In the genomic region with DNA sequence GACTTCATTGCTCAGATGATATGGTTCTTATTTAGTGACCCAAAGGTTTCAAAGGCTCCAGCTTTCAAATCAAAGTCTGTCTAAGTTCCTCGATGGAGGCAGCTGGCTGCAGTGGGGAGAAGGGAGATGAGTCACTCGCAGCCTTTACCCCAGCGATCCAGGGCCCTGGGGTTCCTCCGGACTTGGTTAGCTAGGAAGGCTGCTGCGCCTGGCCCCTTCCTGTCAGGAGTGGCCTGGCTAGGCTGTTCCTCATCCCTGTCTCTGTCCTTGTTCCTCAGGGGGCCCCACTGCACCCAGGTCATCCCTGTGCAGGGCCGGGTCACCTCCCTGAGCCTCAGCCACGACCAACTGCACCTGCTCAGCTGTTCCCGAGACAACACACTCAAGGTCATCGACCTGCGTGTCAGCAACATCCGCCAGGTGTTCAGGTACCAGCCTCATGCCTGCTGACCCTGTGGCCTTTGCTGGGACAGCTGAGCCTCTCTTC, we compare ENCODE assay signal across 9 cellular contexts. TPM values are rescaled to one million over a fixed set of nuclear protein-coding genes. Genes with fewer than 3 reads are reported as not detected.
DNase-seq lines count a peak whose midpoint lies in the region; ATAC-seq and TF ChIP-seq lines count a peak whose summit lies in the region.
"Had no signal": no experiment of that assay in that cellular context is flagged by ENCODE, and none has a peak within 500 bp of the region (broad histone marks: within the 10 kb centered on the region; RNA-seq: fewer than 3 reads in every experiment).

No MANE protein-coding gene starts in this region.

- no peak for TF ChIP-seq CTCF in CD8-positive, alpha-beta T cell (IDR thresholded peaks at IDR 0.05)
- TF ChIP-seq CTCF in osteocyte (IDR thresholded peaks at IDR 0.05) (no peak), nephron progenitor cell (IDR thresholded peaks at IDR 0.05) (no peak)

- no peaks in the 10 kb centered on the region for H3K27me3 ChIP-seq in CD8-positive, alpha-beta T cell (ENCODE audit: insufficient read depth, low read length)

- no peak overlapping the region for H3K4me3 ChIP-seq in CD8-positive, alpha-beta T cell (ENCODE audit: low read depth, low read length)

- peak; percentile 27 for ATAC-seq in CD8-positive, alpha-beta T cell
- ATAC-seq in central memory CD8-positive, alpha-beta T cell (replicated peaks; ENCODE audit: extremely low read depth, poor library complexity, severe bottlenecking), result no peak

- no peaks in the 10 kb centered on the region for H3K4me1 ChIP-seq in CD8-positive, alpha-beta T cell (ENCODE audit: insufficient read depth, low read length)

- H3K9me3 ChIP-seq in CD8-positive, alpha-beta T cell (ENCODE audit: low read length), result no peaks in the 10 kb centered on the region

- H3K4me3 Mint-ChIP-seq in CD8-positive, alpha-beta T cell, result no peak overlapping the region
- no peak overlapping the region for H3K4me3 Mint-ChIP-seq in central memory CD8-positive, alpha-beta T cell
- H3K4me3 Mint-ChIP-seq in osteocyte (ENCODE audit: unreplicated experiment), result no peak overlapping the region
- H3K4me3 Mint-ChIP-seq in nephron progenitor cell, result no peak overlapping the region

- no peaks in the 10 kb centered on the region for H3K4me1 Mint-ChIP-seq in CD8-positive, alpha-beta T cell (ENCODE audit: low read depth)
- peaks cover 24% of the 10 kb centered on the region for H3K4me1 Mint-ChIP-seq in central memory CD8-positive, alpha-beta T cell
- H3K4me1 Mint-ChIP-seq in osteocyte (ENCODE audit: unreplicated experiment) (peaks cover 12% of the 10 kb centered on the region), nephron progenitor cell (peaks cover 31% of the 10 kb centered on the region)

- H3K9me3 Mint-ChIP-seq in CD8-positive, alpha-beta T cell, result no peaks in the 10 kb centered on the region
- no peaks in the 10 kb centered on the region for H3K9me3 Mint-ChIP-seq in central memory CD8-positive, alpha-beta T cell
- no peaks in the 10 kb centered on the region for H3K9me3 Mint-ChIP-seq in osteocyte (ENCODE audit: unreplicated experiment)
- H3K9me3 Mint-ChIP-seq in nephron progenitor cell, result no peaks in the 10 kb centered on the region

- peaks cover 41% of the 10 kb centered on the region for H3K36me3 Mint-ChIP-seq in CD8-positive, alpha-beta T cell
- peaks cover 29% of the 10 kb centered on the region for H3K36me3 Mint-ChIP-seq in central memory CD8-positive, alpha-beta T cell (ENCODE audit: insufficient read depth)
- H3K36me3 Mint-ChIP-seq in osteocyte (ENCODE audit: unreplicated experiment) (peaks cover 5% of the 10 kb centered on the region), nephron progenitor cell (ENCODE audit: low read depth) (no peaks in the 10 kb centered on the region)

- no peaks in the 10 kb centered on the region for H3K27me3 Mint-ChIP-seq in CD8-positive, alpha-beta T cell (ENCODE audit: low read depth)
- H3K27me3 Mint-ChIP-seq in central memory CD8-positive, alpha-beta T cell, result no peaks in the 10 kb centered on the region
- no peaks in the 10 kb centered on the region for H3K27me3 Mint-ChIP-seq in osteocyte (ENCODE audit: unreplicated experiment)
- H3K27me3 Mint-ChIP-seq in nephron progenitor cell (ENCODE audit: low read depth, poor library complexity), result peaks cover 4% of the 10 kb centered on the region

- DNase-seq in CD8-positive, alpha-beta T cell, result no peak
- DNase-seq in LHCN-M2 (ENCODE audit: low read depth) (peak; percentile 62), osteocyte (ENCODE audit: extremely low spot score, unreplicated experiment) (no peak), NCI-H2196 (lab: John Stamatoyannopoulos, UW; ENCODE audit: unreplicated experiment) (no peak), KBM-7 (no peak), nephron progenitor cell (no peak)
- no peak for DNase-seq in central memory CD8-positive, alpha-beta T cell (ENCODE audit: low spot score in 2 of 2)
- no peak for DNase-seq in activated CD4-positive, alpha-beta T cell treated with anti-CD3 and anti-CD28 coated beads, Interleukin-2, amount 50 U/mL, for 4 hours
- DNase-seq: erythroblast had no signal

- no peak overlapping the region for H3K27ac ChIP-seq in CD8-positive, alpha-beta T cell (ENCODE audit: low read depth, low read length)

- POLR2A ChIA-PET in CD8-positive, alpha-beta T cell (lab: Charles Lee), result interaction anchor here (0.8 to 1.9 kb wide), 3 partner anchors 13 to 103 kb away, joined by 5 to 7 read pairs (median 6); no protein-coding TSS in a partner anchor

- H3K27ac Mint-ChIP-seq in CD8-positive, alpha-beta T cell, result peak overlapping the region; percentile 88
- H3K27ac Mint-ChIP-seq in central memory CD8-positive, alpha-beta T cell (ENCODE audit: low read depth), result peak overlapping the region; percentile 83
- H3K27ac Mint-ChIP-seq in osteocyte (ENCODE audit: unreplicated experiment) (peak overlapping the region; percentile 40), nephron progenitor cell (no peak overlapping the region)

- intact Hi-C loops in CD8-positive, alpha-beta T cell (cut with DNase I, micrococcal nuclease), result no loop called here

- CTCF ChIA-PET in CD8-positive, alpha-beta T cell (lab: Charles Lee), result interaction anchor here (1.0 to 2.2 kb wide), 5 partner anchors 13 to 351 kb away, joined by 3 to 7 read pairs (median 4); no protein-coding TSS in a partner anchor

- peaks cover 14% of the 10 kb centered on the region for H3K36me3 ChIP-seq in CD8-positive, alpha-beta T cell (ENCODE audit: insufficient read depth, low read length)

- in situ Hi-C loops in KBM-7 (cut with MboI; ENCODE audit: low pct_unique_long_range_greater_than_20kb, low sequenced_read_pairs), result loop anchor here (25.0 kb wide), 1 partner anchor 334 kb away; no protein-coding TSS in a partner anchor

RNA-seq across cellular contexts. Expression of gene ATG16L2, which starts 13.9 kb away (rescaled TPM):
- 10 to 100 TPM; 45.7 to 52.8 TPM for total RNA-seq in CD8-positive, alpha-beta T cell
- total RNA-seq in LHCN-M2 (2014; rRNA removed) (8.0 and 9.8 TPM in 2 replicates), osteocyte (17.1 and 18.2 TPM in 2 replicates)
- 3.0 TPM for polyA plus RNA-seq in LHCN-M2 (2012)

RNA-seq across cellular contexts. Expression of gene STARD10, which starts 34.3 kb away (rescaled TPM):
- total RNA-seq in CD8-positive, alpha-beta T cell, result 10 to 100 TPM; 22.1 to 25.1 TPM
- 3.2 and 7.4 TPM in 2 replicates for total RNA-seq in LHCN-M2 (2014; rRNA removed)
- polyA plus RNA-seq in LHCN-M2 (2012), result 7.9 TPM
- 27.7 and 35.3 TPM in 2 replicates for total RNA-seq in osteocyte
